In genomic region chr12:112011685-112012084, GRCh38 we compare ENCODE assay signal across 8 cellular contexts. TPM values are rescaled to one million over a fixed set of nuclear protein-coding genes. Genes with fewer than 3 reads are reported as not detected.
DNase-seq lines count a peak whose midpoint lies in the region; TF ChIP-seq lines count a peak whose summit lies in the region.

No MANE protein-coding gene starts in this region.

- peaks cover 8% of the 10 kb centered on the region for H3K9me3 Mint-ChIP-seq in endodermal cell

- H3K9ac ChIP-seq in ES-I3 (ENCODE audit: low read depth, low read length) (peak overlapping the region; percentile 77), endodermal cell (ENCODE audit: extremely low read depth, low read length, poor library complexity, severe bottlenecking) (no peak overlapping the region)

- peaks cover 7% of the 10 kb centered on the region; the same call in 1 of the 2 replicates for H3K36me3 ChIP-seq in ES-I3 (ENCODE audit: insufficient read depth, low read length)
- peaks cover 16% of the 10 kb centered on the region for H3K36me3 ChIP-seq in OCI-LY7 (ENCODE audit: insufficient read depth, low read length)
- H3K36me3 ChIP-seq in endodermal cell (ENCODE audit: control insufficient read depth, insufficient read depth, low read length), result peaks cover 31% of the 10 kb centered on the region
- H3K36me3 ChIP-seq in osteoblast (ENCODE audit: insufficient read depth, low read length), result no peaks in the 10 kb centered on the region

- DNase-seq in OCI-LY7 (ENCODE audit: low spot score) (no peak), endodermal cell (no peak), osteoblast (ENCODE audit: insufficient read length, low spot score, missing footprints) (no peak), GM10248 (ENCODE audit: extremely low spot score) (no peak), HEK293T (ENCODE audit: extremely low spot score) (no peak), HT-29 (ENCODE audit: low spot score) (no peak)
- DNase-seq in effector CD4-positive, alpha-beta T cell, result no peak

- CTCF ChIA-PET in OCI-LY7 (lab: Charles Lee; ENCODE audit: unreplicated experiment), result no interaction called here
- CTCF ChIA-PET in GM10248 (lab: Yijun Ruan, JAX), result interaction anchor here (2.2 kb wide), 1 partner anchor 14 kb away, joined by 7 read pairs; no protein-coding TSS in a partner anchor
- CTCF ChIA-PET in HEK293T (lab: Yijun Ruan, JAX), result no interaction called here

- intact Hi-C loops in OCI-LY7 (cut with micrococcal nuclease; ENCODE audit: unreplicated experiment), result loop anchor here (2.0 kb wide), 3 partner anchors 17 to 413 kb away; partner anchors contain the start of gene ATXN2

- TF ChIP-seq CTCF in OCI-LY7 (conservative IDR thresholded peaks at IDR 0.05; ENCODE audit: low read length) (no peak), endodermal cell (conservative IDR thresholded peaks at IDR 0.05) (no peak), osteoblast (IDR thresholded peaks at IDR 0.05; ENCODE audit: extremely low read depth, low read depth, low read length) (no peak), GM10248 (IDR thresholded peaks at IDR 0.05; ENCODE audit: control extremely low read depth, extremely low read depth, low read depth, missing control alignments) (no peak)

- peak overlapping the region; percentile 82 for H3K4me3 Mint-ChIP-seq in endodermal cell

- H2AFZ ChIP-seq in OCI-LY7 (ENCODE audit: low read length) (peak overlapping the region; percentile 67; the same call in 1 of the 2 replicates), osteoblast (ENCODE audit: low read length) (no peak overlapping the region)

- BruUV-seq in OCI-LY7 (replicated peaks; lab: Mats Ljungman, UMichigan), result no TSS peak

- H3K27me3 Mint-ChIP-seq in endodermal cell (ENCODE audit: insufficient read depth), result no peaks in the 10 kb centered on the region

- H3K4me1 ChIP-seq in ES-I3 (ENCODE audit: insufficient read depth, low read length), result peaks cover 11% of the 10 kb centered on the region
- peaks cover 29% of the 10 kb centered on the region for H3K4me1 ChIP-seq in OCI-LY7 (ENCODE audit: insufficient read depth, low read length, poor library complexity, severe bottlenecking)
- H3K4me1 ChIP-seq in endodermal cell (ENCODE audit: control insufficient read depth, insufficient read depth, low read length), result no peaks in the 10 kb centered on the region
- H3K4me1 ChIP-seq in osteoblast (ENCODE audit: insufficient read depth, low read length), result peaks cover 18% of the 10 kb centered on the region

- H3K27me3 ChIP-seq in endodermal cell (ENCODE audit: control insufficient read depth, insufficient read depth, low read length, poor library complexity, severe bottlenecking), result no peaks in the 10 kb centered on the region
- no peaks in the 10 kb centered on the region for H3K27me3 ChIP-seq in osteoblast (ENCODE audit: insufficient read depth, low read length)

- POLR2A ChIA-PET in OCI-LY7 (lab: Charles Lee), result interaction anchor here (3.8 kb wide), 1 partner anchor 10 kb away, joined by 23 read pairs; no protein-coding TSS in a partner anchor
- POLR2A ChIA-PET in GM10248 (lab: Yijun Ruan, JAX), result no interaction called here
- POLR2A ChIA-PET in HEK293T (lab: Yijun Ruan, JAX), result interaction anchor here (0.6 to 3.2 kb wide), 4 partner anchors 8 to 114 kb away, joined by 3 to 26 read pairs (median 4); partner anchors contain the start of gene TRAFD1

- peak overlapping the region; percentile 99 for H3K27ac Mint-ChIP-seq in endodermal cell

- 92 to 94% methylated on average over 8 of the region's 8 CpGs for WGBS in endodermal cell (ENCODE audit: insufficient coverage in 1 of 2, insufficient read length in 1 of 2), 2 experiments

- H3K4me3 ChIP-seq in OCI-LY7 (ENCODE audit: low read depth, low read length, poor library complexity, severe bottlenecking), result peak overlapping the region; percentile 88
- H3K4me3 ChIP-seq in endodermal cell (ENCODE audit: low read length), result peak overlapping the region; percentile 92
- peak overlapping the region; percentile 99 for H3K4me3 ChIP-seq in osteoblast (ENCODE audit: insufficient read depth, low read length)

- H3K27ac ChIP-seq in OCI-LY7 (ENCODE audit: low read depth, low read length, poor library complexity, severe bottlenecking), result no peak overlapping the region
- no peak overlapping the region for H3K27ac ChIP-seq in endodermal cell (ENCODE audit: low read depth, low read length)
- no peak overlapping the region for H3K27ac ChIP-seq in osteoblast (ENCODE audit: low read depth, low read length)

- peak overlapping the region; percentile 98 for H3K4me2 ChIP-seq in OCI-LY7 (ENCODE audit: low read length)
- H3K4me2 ChIP-seq in osteoblast (ENCODE audit: insufficient read depth, low read length), result peak overlapping the region; percentile 99

- H3K36me3 Mint-ChIP-seq in endodermal cell (ENCODE audit: low read depth), result peaks cover 27% of the 10 kb centered on the region

- peaks cover 17% of the 10 kb centered on the region for H3K4me1 Mint-ChIP-seq in endodermal cell

- H3K9me2 ChIP-seq in OCI-LY7 (ENCODE audit: insufficient read depth, low read length), result no peaks in the 10 kb centered on the region

- H4K20me1 ChIP-seq in OCI-LY7 (ENCODE audit: insufficient read depth, low read length) (peaks cover 12% of the 10 kb centered on the region), osteoblast (ENCODE audit: insufficient read depth, low read length) (peaks cover 11% of the 10 kb centered on the region)

- H3K79me2 ChIP-seq in OCI-LY7 (ENCODE audit: insufficient read depth, low read depth, low read length) (peaks cover 28% of the 10 kb centered on the region), osteoblast (ENCODE audit: insufficient read depth, low read length) (peaks cover 51% of the 10 kb centered on the region)

- H3K9me3 ChIP-seq in ES-I3 (ENCODE audit: control insufficient read depth, insufficient read depth, low read length), result no peaks in the 10 kb centered on the region
- H3K9me3 ChIP-seq in OCI-LY7 (ENCODE audit: low read length), result peaks cover 9% of the 10 kb centered on the region; the same call in 1 of the 2 replicates
- peaks cover 16% of the 10 kb centered on the region for H3K9me3 ChIP-seq in endodermal cell (ENCODE audit: control insufficient read depth, low read length)
- no peaks in the 10 kb centered on the region for H3K9me3 ChIP-seq in osteoblast (ENCODE audit: low read depth, low read length)

TF ChIP-seq in HEK293T, 16 proteins besides CTCF, POLR2A, EP300 and RAD21:
- TF ChIP-seq, protein P1, sequence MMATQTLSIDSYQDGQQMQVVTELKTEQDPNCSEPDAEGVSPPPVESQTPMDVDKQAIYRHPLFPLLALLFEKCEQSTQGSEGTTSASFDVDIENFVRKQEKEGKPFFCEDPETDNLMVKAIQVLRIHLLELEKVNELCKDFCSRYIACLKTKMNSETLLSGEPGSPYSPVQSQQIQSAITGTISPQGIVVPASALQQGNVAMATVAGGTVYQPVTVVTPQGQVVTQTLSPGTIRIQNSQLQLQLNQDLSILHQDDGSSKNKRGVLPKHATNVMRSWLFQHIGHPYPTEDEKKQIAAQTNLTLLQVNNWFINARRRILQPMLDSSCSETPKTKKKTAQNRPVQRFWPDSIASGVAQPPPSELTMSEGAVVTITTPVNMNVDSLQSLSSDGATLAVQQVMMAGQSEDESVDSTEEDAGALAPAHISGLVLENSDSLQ (IDR thresholded peaks at IDR 0.05), result no peak
- no peak for TF ChIP-seq L3MBTL2 (conservative IDR thresholded peaks at IDR 0.05)
- no peak for TF ChIP-seq HDGF (IDR thresholded peaks at IDR 0.05; ENCODE audit: borderline replicate concordance)
- no peak for TF ChIP-seq SUZ12 (IDR thresholded peaks at IDR 0.05)
- no peak for TF ChIP-seq LEF1 (IDR thresholded peaks at IDR 0.05; ENCODE audit: borderline replicate concordance)
- no peak for TF ChIP-seq TARDBP (IDR thresholded peaks at IDR 0.05)
- TF ChIP-seq ZNF384 (IDR thresholded peaks at IDR 0.05), result no peak
- no peak for TF ChIP-seq FOXA1 (IDR thresholded peaks at IDR 0.05)
- TF ChIP-seq ELF4 (IDR thresholded peaks at IDR 0.05), result no peak
- TF ChIP-seq BHLHE40 (IDR thresholded peaks at IDR 0.05; ENCODE audit: borderline replicate concordance), result no peak
- TF ChIP-seq SP1 (IDR thresholded peaks at IDR 0.05), result no peak
- no peak for TF ChIP-seq FOXK2 (IDR thresholded peaks at IDR 0.05)
- TF ChIP-seq FOXM1 (IDR thresholded peaks at IDR 0.05; ENCODE audit: borderline replicate concordance), result no peak
- no peak for TF ChIP-seq ARNT (IDR thresholded peaks at IDR 0.05)
- no peak for TF ChIP-seq NFRKB (IDR thresholded peaks at IDR 0.05)
- no peak for TF ChIP-seq CTBP1 (IDR thresholded peaks at IDR 0.05; ENCODE audit: borderline replicate concordance)
TF ChIP-seq in HEK293T: peak in this region for 0.

RNA-seq across cellular contexts. Expression of gene TMEM116, which starts 1.3 kb away (rescaled TPM):
- total RNA-seq in OCI-LY7 (2014; rRNA removed; shearing (Covaris generic)), result 8.8 and 9.0 TPM in 2 replicates
- total RNA-seq in OCI-LY7 (2022) (13.1 and 16.0 TPM in 2 replicates), endodermal cell (10 to 100 TPM; 13.1 to 17.0 TPM), osteoblast (10.5 and 11.2 TPM in 2 replicates)
- polyA plus RNA-seq in endodermal cell (2013, experiment 1 of 2), result 19.4 TPM
- polyA plus RNA-seq in endodermal cell (2013, experiment 2 of 2), result 13.7 TPM
- total RNA-seq in HT-29 (2014; rRNA removed; shearing (Covaris generic)), result 2.2 and 3.5 TPM in 2 replicates

RNA-seq across cellular contexts. Expression of gene ERP29, which starts 1.5 kb away (rescaled TPM):
- 72.1 and 112 TPM in 2 replicates for total RNA-seq in OCI-LY7 (2014; rRNA removed; shearing (Covaris generic))
- 107 and 120 TPM in 2 replicates for total RNA-seq in OCI-LY7 (2022)
- total RNA-seq in endodermal cell, result 100 to 1,000 TPM; 152 to 183 TPM
- polyA plus RNA-seq in endodermal cell (2013, experiment 1 of 2), result 87.4 TPM
- polyA plus RNA-seq in endodermal cell (2013, experiment 2 of 2), result 77.3 TPM
- total RNA-seq in osteoblast, result 76.3 and 77.4 TPM in 2 replicates
- total RNA-seq in HT-29 (2014; rRNA removed; shearing (Covaris generic)), result 74.4 and 80.1 TPM in 2 replicates
